In the genomic region with DNA sequence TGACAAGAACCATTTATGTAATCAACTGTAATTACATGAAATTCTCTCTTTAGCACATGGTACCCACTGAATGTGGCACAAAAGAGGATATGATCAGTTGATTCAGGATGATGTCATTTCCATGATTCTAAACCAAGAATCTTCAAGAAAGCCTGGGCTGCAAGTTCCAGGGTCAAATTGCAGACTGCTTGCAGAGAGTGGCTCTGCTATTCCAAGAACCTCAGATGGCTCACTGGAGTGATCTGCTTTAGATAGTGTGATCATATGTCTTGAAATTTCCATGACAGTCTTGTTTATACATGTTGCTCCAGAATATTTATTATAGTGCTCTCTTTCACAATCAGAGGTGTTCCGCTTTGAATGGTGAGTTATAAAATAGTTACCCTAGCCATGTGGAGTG, we compare ENCODE assay signal across 10 cellular contexts.
DNase-seq lines count a peak whose midpoint lies in the region; ATAC-seq, FAIRE-seq and TF ChIP-seq lines count a peak whose summit lies in the region.
"Had no signal": no experiment of that assay in that cellular context is flagged by ENCODE, and none has a peak within 500 bp of the region (broad histone marks: within the 10 kb centered on the region; RNA-seq: fewer than 3 reads in every experiment).

No MANE protein-coding gene starts in this region.

- H3K36me3 ChIP-seq in keratinocyte (ENCODE audit: control insufficient read depth in 2 of 2, extremely low read depth in 1 of 2, insufficient read depth in 2 of 2, low read length in 2 of 2) = no peaks in the 10 kb centered on the region

- dilution Hi-C loops in keratinocyte (cut with MboI; ENCODE audit: extremely low pct_ligation_motif_present, low sequenced_read_pairs) = no loop called here

- FAIRE-seq in GM12891 (lab: Jason Lieb, UNC) (peak; percentile 52), keratinocyte (lab: Jason Lieb, UNC) (peak; percentile 89)
- FAIRE-seq: colon had no signal

- H3K27ac ChIP-seq in keratinocyte (ENCODE audit: control insufficient read depth, insufficient read depth, low read length) = peak overlapping the region; percentile 2
- H3K27ac ChIP-seq: parathyroid adenoma had no signal

- TF ChIP-seq CTCF in NB4 (IDR thresholded peaks at IDR 0.05; ENCODE audit: low read depth, low read length) (no peak), keratinocyte (optimal IDR thresholded peaks at IDR 0.05 in 1 of 3, IDR thresholded peaks at IDR 0.05 in 1 of 3, conservative IDR thresholded peaks at IDR 0.05 in 1 of 3; ENCODE audit: extremely low read depth in 1 of 3, insufficient read depth in 2 of 3, low read length in 3 of 3) (no peak)

- H3K9me1 ChIP-seq in keratinocyte (ENCODE audit: control insufficient read depth, extremely low read depth, insufficient read depth, low read length) = no peaks in the 10 kb centered on the region

- H3K4me3 ChIP-seq in NB4 (ENCODE audit: low read depth, low read length) = no peak overlapping the region
- no peak overlapping the region for H3K4me3 ChIP-seq in keratinocyte (ENCODE audit: control insufficient read depth in 2 of 3, extremely low read depth in 1 of 3, insufficient read depth in 2 of 3, low read depth in 1 of 3, low read length in 3 of 3)

- H3K4me2 ChIP-seq in keratinocyte (ENCODE audit: control insufficient read depth, extremely low read depth, insufficient read depth, low read depth, low read length) = peak overlapping the region; percentile 17

- in situ Hi-C loops in G401 (cut with HindIII; ENCODE audit: low sequenced_read_pairs) = no loop called here

- no peaks in the 10 kb centered on the region for H3K27me3 ChIP-seq in keratinocyte (ENCODE audit: control insufficient read depth, extremely low read depth, insufficient read depth, low read length)

- TF ChIP-seq POLR2A in GM12891 (IDR thresholded peaks at IDR 0.05; ENCODE audit: low read depth, low read length) (no peak), NB4 (IDR thresholded peaks at IDR 0.05; ENCODE audit: extremely low read depth, insufficient read length) (no peak)

- H4K20me1 ChIP-seq in keratinocyte (ENCODE audit: control insufficient read depth, extremely low read depth, insufficient read depth, low read length) = no peaks in the 10 kb centered on the region

- H2AFZ ChIP-seq in keratinocyte (ENCODE audit: control insufficient read depth, low read length) = no peak overlapping the region
- H2AFZ ChIP-seq: parathyroid adenoma had no signal

- ATAC-seq in GM21825 (IDR thresholded peaks at IDR 0.05; ENCODE audit: unreplicated experiment) (peak; percentile 74), GM18858 (IDR thresholded peaks at IDR 0.05; ENCODE audit: unreplicated experiment) (no peak)

- DNase-seq in GM12891 (ENCODE audit: insufficient read length, low spot score) (no peak), NB4 (ENCODE audit: low read depth) (peak; percentile 28), keratinocyte (ENCODE audit: low read depth, low spot score) (no peak), ureter (ENCODE audit: low spot score) (no peak), kidney glomerular epithelial cell (lab: John Stamatoyannopoulos, UW) (no peak), G401 (ENCODE audit: low spot score) (no peak)

- H3K4me1 ChIP-seq in keratinocyte (ENCODE audit: control insufficient read depth, extremely low read depth, insufficient read depth, low read length) = peaks cover 13% of the 10 kb centered on the region
- H3K4me1 ChIP-seq: parathyroid adenoma had no signal

- no peak overlapping the region for H3K9ac ChIP-seq in keratinocyte (ENCODE audit: control insufficient read depth, extremely low read depth, insufficient read depth, low read length)
- H3K9ac ChIP-seq: parathyroid adenoma had no signal

- no peaks in the 10 kb centered on the region for H3K9me3 ChIP-seq in keratinocyte (ENCODE audit: control insufficient read depth, low read depth, low read length)

- H3K79me2 ChIP-seq in keratinocyte (ENCODE audit: control insufficient read depth, insufficient read depth, low read length) = no peaks in the 10 kb centered on the region
- H3K79me2 ChIP-seq: parathyroid adenoma had no signal

TF ChIP-seq in GM12891, 5 proteins besides CTCF, POLR2A, EP300 and RAD21:
- TF ChIP-seq SPI1 (IDR thresholded peaks at IDR 0.05; ENCODE audit: low read depth, low read length) = peak; percentile 87
- TF ChIP-seq TAF1 (IDR thresholded peaks at IDR 0.05; ENCODE audit: low read depth, low read length) = no peak
